ENCODE assay signal across 2 cellular contexts in the genomic region with DNA sequence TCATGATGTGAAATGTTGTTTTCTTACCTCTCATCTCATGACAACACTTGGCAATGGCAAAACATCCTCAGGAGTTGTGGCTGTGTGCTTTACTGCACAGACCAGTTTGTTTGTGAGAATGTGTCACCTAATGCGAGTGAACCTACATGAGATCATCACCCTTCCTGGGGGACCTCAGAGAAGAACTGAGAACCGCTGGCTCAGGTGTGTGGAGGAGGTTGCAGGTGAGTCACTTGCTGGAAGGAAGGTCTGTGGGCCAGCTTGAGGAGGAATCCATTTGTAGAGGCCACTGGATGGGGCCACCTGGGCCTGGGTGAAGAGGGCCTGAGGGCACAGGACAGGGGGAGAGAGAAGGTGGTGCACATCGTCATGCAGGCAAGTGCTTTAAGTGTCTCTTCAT.
TF ChIP-seq lines count a peak whose summit lies in the region.

No MANE protein-coding gene starts in this region.

TF ChIP-seq in HCT116, 20 proteins besides CTCF, POLR2A, EP300 and RAD21 (continued from another document):
- TF ChIP-seq POLR2AphosphoS5 (IDR thresholded peaks at IDR 0.05; ENCODE audit: low read depth, low read length) = no peak

TF ChIP-seq in H1, 55 proteins besides CTCF, POLR2A, EP300 and RAD21 (continued from another document):
- TF ChIP-seq, protein P1, sequence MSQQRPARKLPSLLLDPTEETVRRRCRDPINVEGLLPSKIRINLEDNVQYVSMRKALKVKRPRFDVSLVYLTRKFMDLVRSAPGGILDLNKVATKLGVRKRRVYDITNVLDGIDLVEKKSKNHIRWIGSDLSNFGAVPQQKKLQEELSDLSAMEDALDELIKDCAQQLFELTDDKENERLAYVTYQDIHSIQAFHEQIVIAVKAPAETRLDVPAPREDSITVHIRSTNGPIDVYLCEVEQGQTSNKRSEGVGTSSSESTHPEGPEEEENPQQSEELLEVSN (IDR thresholded peaks at IDR 0.05) = no peak
- TF ChIP-seq SIN3A (conservative IDR thresholded peaks at IDR 0.05 in 1 of 2, IDR thresholded peaks at IDR 0.05 in 1 of 2; ENCODE audit: low read depth in 1 of 2, low read length in 2 of 2) (no peak), GTF2F1 (IDR thresholded peaks at IDR 0.05; ENCODE audit: borderline replicate concordance, low read depth, low read length) (no peak), TBP (IDR thresholded peaks at IDR 0.05; ENCODE audit: low read depth, low read length) (no peak), HDAC6 (IDR thresholded peaks at IDR 0.05; ENCODE audit: low read depth, low read length) (no peak), SP2 (IDR thresholded peaks at IDR 0.05; ENCODE audit: low read length) (no peak), RXRA (IDR thresholded peaks at IDR 0.05; ENCODE audit: insufficient read depth, low read depth, low read length) (no peak), JUN (IDR thresholded peaks at IDR 0.05; ENCODE audit: low read depth, low read length) (no peak), CEBPB (IDR thresholded peaks at IDR 0.05; ENCODE audit: low read depth, low read length) (no peak), CHD1 (IDR thresholded peaks at IDR 0.05; ENCODE audit: low read depth, low read length) (no peak), CTBP2 (IDR thresholded peaks at IDR 0.05; ENCODE audit: borderline replicate concordance, insufficient read depth, insufficient read length, low read length) (no peak), CHD2 (IDR thresholded peaks at IDR 0.05; ENCODE audit: low read length) (no peak)
- TF ChIP-seq, protein P2, sequence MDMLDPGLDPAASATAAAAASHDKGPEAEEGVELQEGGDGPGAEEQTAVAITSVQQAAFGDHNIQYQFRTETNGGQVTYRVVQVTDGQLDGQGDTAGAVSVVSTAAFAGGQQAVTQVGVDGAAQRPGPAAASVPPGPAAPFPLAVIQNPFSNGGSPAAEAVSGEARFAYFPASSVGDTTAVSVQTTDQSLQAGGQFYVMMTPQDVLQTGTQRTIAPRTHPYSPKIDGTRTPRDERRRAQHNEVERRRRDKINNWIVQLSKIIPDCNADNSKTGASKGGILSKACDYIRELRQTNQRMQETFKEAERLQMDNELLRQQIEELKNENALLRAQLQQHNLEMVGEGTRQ (IDR thresholded peaks at IDR 0.05; ENCODE audit: low read length) = no peak
TF ChIP-seq in H1: peak in this region for 0.
